10 cellular contexts compared by ENCODE assay signal in genomic region chr1:201593200-201593828, GRCh38. TPM values are rescaled to one million over a fixed set of nuclear protein-coding genes. Genes with fewer than 3 reads are reported as not detected.
DNase-seq lines count a peak whose midpoint lies in the region; ATAC-seq and TF ChIP-seq lines count a peak whose summit lies in the region.
"Had no signal": no experiment of that assay in that cellular context is flagged by ENCODE, and none has a peak within 500 bp of the region (broad histone marks: within the 10 kb centered on the region; RNA-seq: fewer than 3 reads in every experiment).

No MANE protein-coding gene starts in this region.

- no peaks in the 10 kb centered on the region for H3K27me3 Mint-ChIP-seq in mesothelial cell of epicardium (ENCODE audit: low read depth)
- peaks cover 13% of the 10 kb centered on the region for H3K27me3 Mint-ChIP-seq in glutamatergic neuron (ENCODE audit: unreplicated experiment)

- no peak overlapping the region for H3K4me3 ChIP-seq in BE2C (ENCODE audit: low read depth, low read length)

- no peak for ATAC-seq in HG03280 (IDR thresholded peaks at IDR 0.05; ENCODE audit: unreplicated experiment)
- ATAC-seq: natural killer cell treated with Interleukin-12 subunit alpha and Interleukin-12 subunit beta and Interleukin-15 and Interleukin-18, amount 100 ng/mL, for 72 hours had no signal

- peak overlapping the region; percentile 45 for H3K27ac Mint-ChIP-seq in mesothelial cell of epicardium
- no peak overlapping the region for H3K27ac Mint-ChIP-seq in glutamatergic neuron (ENCODE audit: unreplicated experiment)
- H3K27ac Mint-ChIP-seq: natural killer cell treated with Interleukin-12 subunit alpha and Interleukin-12 subunit beta and Interleukin-15 and Interleukin-18, amount 100 ng/mL, for 72 hours had no signal

- peaks cover 30% of the 10 kb centered on the region for H3K4me1 ChIP-seq in BE2C

- DNase-seq in BE2C = peak; percentile 78
- DNase-seq in NCI-H460 (ENCODE audit: extremely low read depth, low read depth) = peak; percentile 16
- peak; percentile 97 for DNase-seq in dedifferentiated amniotic fluid mesenchymal stem cell (ENCODE audit: extremely low spot score)
- DNase-seq in mesothelial cell of epicardium (ENCODE audit: low spot score in 2 of 2, unreplicated experiment in 2 of 2) = no peak
- DNase-seq in glutamatergic neuron = no peak
- no peak for DNase-seq in central memory CD4-positive, alpha-beta T cell
- no peak for DNase-seq in retina
- DNase-seq: stimulated activated naive CD4-positive, alpha-beta T cell had no signal

- no peaks in the 10 kb centered on the region for H3K36me3 ChIP-seq in BE2C

- H3K4me3 Mint-ChIP-seq in mesothelial cell of epicardium (no peak overlapping the region), glutamatergic neuron (ENCODE audit: unreplicated experiment) (no peak overlapping the region)
- H3K4me3 Mint-ChIP-seq: natural killer cell treated with Interleukin-12 subunit alpha and Interleukin-12 subunit beta and Interleukin-15 and Interleukin-18, amount 100 ng/mL, for 72 hours had no signal

- TF ChIP-seq CTCF in BE2C (IDR thresholded peaks at IDR 0.05; ENCODE audit: low read depth, low read length) (no peak), mesothelial cell of epicardium (IDR thresholded peaks at IDR 0.05; ENCODE audit: unreplicated experiment) (no peak), glutamatergic neuron (IDR thresholded peaks at IDR 0.05; ENCODE audit: partially characterized antibody, unreplicated experiment) (no peak)

- H3K27me3 ChIP-seq in BE2C = no peaks in the 10 kb centered on the region

- no peaks in the 10 kb centered on the region for H3K9me3 ChIP-seq in BE2C

- H3K36me3 Mint-ChIP-seq in mesothelial cell of epicardium = peaks cover 16% of the 10 kb centered on the region
- H3K36me3 Mint-ChIP-seq in glutamatergic neuron (ENCODE audit: unreplicated experiment) = no peaks in the 10 kb centered on the region
- H3K36me3 Mint-ChIP-seq: natural killer cell treated with Interleukin-12 subunit alpha and Interleukin-12 subunit beta and Interleukin-15 and Interleukin-18, amount 100 ng/mL, for 72 hours had no signal

- H3K9me3 Mint-ChIP-seq in mesothelial cell of epicardium (no peaks in the 10 kb centered on the region), glutamatergic neuron (ENCODE audit: unreplicated experiment) (peaks cover 3% of the 10 kb centered on the region)
- H3K9me3 Mint-ChIP-seq: natural killer cell treated with Interleukin-12 subunit alpha and Interleukin-12 subunit beta and Interleukin-15 and Interleukin-18, amount 100 ng/mL, for 72 hours had no signal

- H3K4me1 Mint-ChIP-seq in mesothelial cell of epicardium (peaks cover 11% of the 10 kb centered on the region), glutamatergic neuron (ENCODE audit: low read depth, unreplicated experiment) (peaks cover 33% of the 10 kb centered on the region)

RNA-seq across cellular contexts. Expression of gene NAV1, which starts 54.4 kb away (rescaled TPM):
- 41.3 TPM for polyA plus RNA-seq in BE2C (2012; ENCODE audit: insufficient read depth, insufficient read length, low read depth)
- total RNA-seq in NCI-H460 (2014; rRNA removed; shearing (Covaris generic)) = 0.92 and 0.94 TPM in 2 replicates
- polyA plus RNA-seq in NCI-H460 (2014; cell fraction: nucleus; rRNA removed) = 0.90 and 1.4 TPM in 2 replicates
- total RNA-seq in mesothelial cell of epicardium = 88.8 to 95.9 TPM (median 95.4 TPM) in 3 replicates
- total RNA-seq in glutamatergic neuron (ENCODE audit: unreplicated experiment) = 124 TPM

Comparison
In these comparisons a context has a peak if more than half of its experiments do, and no peak if none do; other contexts are left out.
1. DNase-seq: peak in BE2C (single experiment), NCI-H460 (single experiment) and dedifferentiated amniotic fluid mesenchymal stem cell (single experiment); none in mesothelial cell of epicardium (0 of 2), glutamatergic neuron (single experiment), central memory CD4-positive, alpha-beta T cell (single experiment) and retina (single experiment).
2. RNA of gene NAV1, which starts 54.4 kb away (total RNA-seq): 124 TPM in glutamatergic neuron (single experiment) and 88.8 to 95.9 TPM in mesothelial cell of epicardium; 0.92 to 0.94 TPM in NCI-H460; every median in the first group is over 10 times any median in the second.